Comparison of ENCODE assay signal across 8 cellular contexts in the genomic region with DNA sequence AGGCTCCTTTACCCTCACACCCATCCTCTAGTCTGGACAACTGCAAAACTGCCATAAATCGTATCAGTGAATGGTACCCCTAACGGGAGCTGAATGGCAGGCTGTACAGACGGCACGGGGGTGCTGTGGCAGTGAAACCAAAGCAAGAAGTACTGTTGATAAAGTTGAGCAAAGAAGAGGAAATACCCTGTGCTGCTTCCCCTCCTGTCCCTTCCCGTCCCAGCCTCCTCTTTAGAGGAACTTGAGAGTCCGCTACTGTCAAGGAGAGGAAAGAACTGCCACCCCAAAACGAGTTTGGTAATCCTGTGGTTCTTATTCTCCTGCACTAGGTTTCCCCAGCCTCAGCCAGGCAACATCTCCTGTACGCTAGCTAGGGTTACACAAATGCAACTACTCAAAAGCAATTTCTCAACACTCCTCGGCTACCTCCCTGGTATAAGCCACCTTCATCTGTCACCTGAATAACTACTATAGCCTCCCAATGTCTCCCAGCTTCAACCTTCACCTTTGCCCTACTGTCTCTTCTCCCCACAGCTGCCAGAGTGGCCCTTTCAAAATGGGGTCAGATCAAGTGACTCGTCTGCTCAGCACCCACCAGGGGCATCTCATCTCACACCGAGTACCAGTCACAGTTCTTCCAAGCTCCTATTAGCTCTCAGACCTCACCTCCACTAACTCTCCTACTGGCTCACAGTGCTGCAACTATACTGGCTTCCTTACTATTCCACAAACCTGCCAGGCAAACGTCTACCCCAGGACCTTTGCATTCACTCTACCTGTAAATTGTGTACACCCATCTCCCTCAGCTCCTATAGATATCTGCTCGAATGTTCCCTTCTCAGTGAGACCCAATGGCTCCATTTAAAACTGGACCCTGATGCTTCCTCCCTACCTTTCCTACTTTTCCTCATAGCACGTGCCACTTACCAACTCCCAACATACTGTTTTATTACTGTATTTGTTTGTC. TPM values are rescaled to one million over a fixed set of nuclear protein-coding genes. Genes with fewer than 3 reads are reported as not detected.
A peak's percentile ranks its signal among the peaks of the same experiment; 100 is the strongest.
DNase-seq lines count a peak whose midpoint lies in the region; ATAC-seq and TF ChIP-seq lines count a peak whose summit lies in the region.

No MANE protein-coding gene starts in this region.

- H3K4me3 ChIP-seq in AG09309 (ENCODE audit: control insufficient read depth, low read depth, low read length), result peak overlapping the region; percentile 6; the same call in 1 of the 2 replicates
- peak overlapping the region; percentile 93 for H3K4me3 ChIP-seq in adipocyte (ENCODE audit: low read length)
- no peak overlapping the region for H3K4me3 ChIP-seq in mesendoderm (ENCODE audit: low read length)

- peaks cover 2% of the 10 kb centered on the region for H3K79me2 ChIP-seq in mesendoderm (ENCODE audit: control insufficient read depth, insufficient read depth, low read length)

- H2BK5ac ChIP-seq in mesendoderm (ENCODE audit: low read length), result no peak overlapping the region

- no peak overlapping the region for H3K4me2 ChIP-seq in mesendoderm (ENCODE audit: low read length)

- peaks cover 8% of the 10 kb centered on the region for H3K36me3 Mint-ChIP-seq in IgD-negative memory B cell

- peak overlapping the region; percentile 78 to 100 (median 88) for H3K4me3 Mint-ChIP-seq in IgD-negative memory B cell

- H3K36me3 ChIP-seq in adipocyte (ENCODE audit: control insufficient read depth, insufficient read depth, low read length, severe bottlenecking) (peaks cover 66% of the 10 kb centered on the region), mesendoderm (ENCODE audit: control insufficient read depth, insufficient read depth, low read length) (peaks cover 2% of the 10 kb centered on the region)

- H3K9ac ChIP-seq in adipocyte (ENCODE audit: low read length), result peak overlapping the region; percentile 42
- no peak overlapping the region for H3K9ac ChIP-seq in mesendoderm (ENCODE audit: low read length)

- WGBS in mesendoderm (ENCODE audit: extremely low coverage, insufficient coverage, low lambda C conversion rate), result no CpG with 5 or more reads among the region's 14 CpGs

- H3K79me1 ChIP-seq in mesendoderm (ENCODE audit: low read length), result peaks cover 7% of the 10 kb centered on the region

- H3K4ac ChIP-seq in mesendoderm (ENCODE audit: low read depth, low read length), result no peak overlapping the region

- H3K27me3 ChIP-seq in adipocyte (replicated peaks; ENCODE audit: control insufficient read depth, insufficient read depth, low read length) (no peaks in the 10 kb centered on the region), mesendoderm (ENCODE audit: insufficient read depth, low read length, poor library complexity) (no peaks in the 10 kb centered on the region)

- no peak overlapping the region for H3K23ac ChIP-seq in mesendoderm (ENCODE audit: low read length)

- no peak overlapping the region for H3K18ac ChIP-seq in mesendoderm (ENCODE audit: low read length)

- H3K9me3 Mint-ChIP-seq in IgD-negative memory B cell, result no peaks in the 10 kb centered on the region

- H3K4me1 Mint-ChIP-seq in IgD-negative memory B cell, result peaks cover 49 to 61% (median 54%) of the 10 kb centered on the region in 3 donors

- no peaks in the 10 kb centered on the region for H3K27me3 Mint-ChIP-seq in IgD-negative memory B cell

- H3K9me3 ChIP-seq in adipocyte (ENCODE audit: control insufficient read depth, low read length), result no peaks in the 10 kb centered on the region

- peak overlapping the region; percentile 18 for H3K56ac ChIP-seq in mesendoderm (ENCODE audit: low read length)

- no peak overlapping the region for H2BK120ac ChIP-seq in mesendoderm (ENCODE audit: low read depth, low read length)

- no peak overlapping the region for H4K8ac ChIP-seq in mesendoderm (ENCODE audit: low read depth, low read length)

- ATAC-seq in GM19455 (IDR thresholded peaks at IDR 0.05; ENCODE audit: unreplicated experiment) (no peak), HG03175 (IDR thresholded peaks at IDR 0.05; ENCODE audit: unreplicated experiment) (no peak), HG02970 (IDR thresholded peaks at IDR 0.05; ENCODE audit: low FRiP score, unreplicated experiment) (no peak)

- H3K27ac Mint-ChIP-seq in IgD-negative memory B cell, result peak overlapping the region; percentile 80 to 95 (median 94)

- no peak for TF ChIP-seq CTCF in AG09309 (IDR thresholded peaks at IDR 0.05; ENCODE audit: control insufficient read depth, insufficient read depth, low read depth, low read length, missing control alignments)

- DNase-seq in AG09309 (ENCODE audit: low read depth) (no peak), adipocyte (ENCODE audit: low read depth) (no peak), mesendoderm (no peak)
- no peak for DNase-seq in NK-92 treated with Interleukin-12 subunit alpha and Interleukin-12 subunit beta, amount 100 ng/mL, for 24 hours (lab: John Stamatoyannopoulos, UW)

- no peak overlapping the region for H2BK15ac ChIP-seq in mesendoderm (replicated peaks; ENCODE audit: low read depth)

- H3K4me1 ChIP-seq in adipocyte (ENCODE audit: control insufficient read depth, insufficient read depth, low read length), result peaks cover 34% of the 10 kb centered on the region
- peaks cover 6% of the 10 kb centered on the region for H3K4me1 ChIP-seq in mesendoderm (ENCODE audit: control insufficient read depth, low read depth, low read length)

- H3K27ac ChIP-seq in mesendoderm (ENCODE audit: low read depth, low read length), result no peak overlapping the region

- no peak overlapping the region for H4K5ac ChIP-seq in mesendoderm (ENCODE audit: low read length)

- H2AK5ac ChIP-seq in mesendoderm (ENCODE audit: low read length), result no peak overlapping the region

RNA-seq across cellular contexts. Expression of gene GLRX, which starts 4.1 kb away (rescaled TPM):
- 113 TPM for polyA plus RNA-seq in IgD-negative memory B cell
- 16.8 TPM for polyA plus RNA-seq in mesendoderm (2013, experiment 1 of 2)
- polyA plus RNA-seq in mesendoderm (2013, experiment 2 of 2), result 17.2 TPM
